20 cellular contexts compared by ENCODE assay signal in the genomic region with DNA sequence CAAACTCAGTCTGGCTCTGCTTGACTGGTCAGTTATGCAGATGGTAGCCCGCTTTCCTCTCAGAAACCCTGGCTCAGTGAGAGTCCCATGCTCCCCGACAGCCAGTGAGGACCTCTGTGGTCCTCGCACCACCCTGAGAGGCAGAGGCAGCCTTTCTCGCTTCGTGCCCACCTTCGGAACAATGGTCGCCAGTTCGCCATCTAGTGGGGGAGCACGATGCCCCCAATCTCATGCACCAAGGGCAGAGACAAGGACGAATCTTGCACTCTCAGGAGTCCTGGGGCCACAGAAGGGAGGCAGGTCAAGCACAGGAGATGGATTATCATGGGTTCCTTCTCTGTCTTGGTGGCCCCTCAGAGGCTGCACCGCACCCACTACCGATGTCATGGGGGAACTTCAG.
DNase-seq lines count a peak whose midpoint lies in the region; TF ChIP-seq lines count a peak whose summit lies in the region.
"Had no signal": no experiment of that assay in that cellular context is flagged by ENCODE, and none has a peak within 500 bp of the region (broad histone marks: within the 10 kb centered on the region; RNA-seq: fewer than 3 reads in every experiment).

No MANE protein-coding gene starts in this region.

- no peaks in the 10 kb centered on the region for H3K9me3 ChIP-seq in BE2C
- no peaks in the 10 kb centered on the region for H3K9me3 ChIP-seq in OCI-LY1 (ENCODE audit: low read length)
- no peaks in the 10 kb centered on the region for H3K9me3 ChIP-seq in endodermal cell (ENCODE audit: control insufficient read depth, low read length)
- H3K9me3 ChIP-seq: Caco-2 had no signal

- H3K36me3 ChIP-seq in BE2C (no peaks in the 10 kb centered on the region), OCI-LY1 (ENCODE audit: insufficient read depth, low read length) (no peaks in the 10 kb centered on the region), endodermal cell (ENCODE audit: control insufficient read depth, insufficient read depth, low read length) (no peaks in the 10 kb centered on the region)

- H3K36me3 Mint-ChIP-seq in endodermal cell (ENCODE audit: low read depth), result no peaks in the 10 kb centered on the region
- H3K36me3 Mint-ChIP-seq: IgD-negative memory B cell had no signal

- H3K27me3 ChIP-seq in BE2C (no peaks in the 10 kb centered on the region), OCI-LY1 (ENCODE audit: insufficient read depth, low read length) (no peaks in the 10 kb centered on the region), endodermal cell (ENCODE audit: control insufficient read depth, insufficient read depth, low read length, poor library complexity, severe bottlenecking) (peaks cover 73% of the 10 kb centered on the region)

- H3K4me1 ChIP-seq in BE2C, result no peaks in the 10 kb centered on the region
- no peaks in the 10 kb centered on the region for H3K4me1 ChIP-seq in OCI-LY1 (ENCODE audit: insufficient read depth, low read length, severe bottlenecking)
- H3K4me1 ChIP-seq in endodermal cell (ENCODE audit: control insufficient read depth, insufficient read depth, low read length), result no peaks in the 10 kb centered on the region
- H3K4me1 ChIP-seq: Caco-2 had no signal

- no peaks in the 10 kb centered on the region for H3K4me1 Mint-ChIP-seq in endodermal cell

- no peak for DNase-seq in BE2C
- DNase-seq in GM13977 (ENCODE audit: low spot score), result no peak
- DNase-seq in endodermal cell, result peak; percentile 67
- DNase-seq in NCI-H2171 (lab: John Stamatoyannopoulos, UW), result no peak
- no peak for DNase-seq in mucosa of gallbladder (ENCODE audit: low spot score)
- DNase-seq in NOMO-1 treated with DMSO at 0.1 percent for 48 hours (lab: John Stamatoyannopoulos, UW; ENCODE audit: unreplicated experiment), result no peak
- DNase-seq: Caco-2; CD4-positive, alpha-beta T cell; DMS53; HCEC 1CT; Kasumi-1; MM.1S; NCI-H1105; NCI-H2081; NCI-H2227 treated with DMSO at 0.1 percent for 48 hours; NCI-H524; SHP77 treated with DMSO at 0.1 percent for 48 hours had no signal

- H3K4me3 Mint-ChIP-seq in endodermal cell, result no peak overlapping the region
- H3K4me3 Mint-ChIP-seq: CD4-positive, alpha-beta T cell; IgD-negative memory B cell; T-helper 1 cell treated with Interleukin-12 subunit alpha and Interleukin-12 subunit beta and Interleukin-4 antibody, amounts not matched to agents 30 μg/mL and 1 μg/mL, for 36 hours had no signal

- H3K27me3 Mint-ChIP-seq in endodermal cell (ENCODE audit: insufficient read depth), result peaks cover 71% of the 10 kb centered on the region

- H3K4me2 ChIP-seq in OCI-LY1 (ENCODE audit: low read length), result no peak overlapping the region

- H3K9me2 ChIP-seq in OCI-LY1 (ENCODE audit: low read depth, low read length), result no peaks in the 10 kb centered on the region

- H2AFZ ChIP-seq in OCI-LY1 (ENCODE audit: low read length), result no peak overlapping the region

- H3K27ac ChIP-seq in OCI-LY1 (ENCODE audit: low read depth, low read length, poor library complexity, severe bottlenecking) (no peak overlapping the region), endodermal cell (ENCODE audit: low read depth, low read length) (no peak overlapping the region)

- H3K9ac ChIP-seq in OCI-LY1 (ENCODE audit: low read length), result no peak overlapping the region
- H3K9ac ChIP-seq in endodermal cell (ENCODE audit: extremely low read depth, low read length, poor library complexity, severe bottlenecking), result no peak overlapping the region

- no peaks in the 10 kb centered on the region for H3F3A ChIP-seq in OCI-LY1 (ENCODE audit: insufficient read depth, low read length)

- H3K9me3 Mint-ChIP-seq in endodermal cell, result no peaks in the 10 kb centered on the region
- H3K9me3 Mint-ChIP-seq: CD4-positive, alpha-beta T cell; IgD-negative memory B cell; T-helper 1 cell treated with Interleukin-12 subunit alpha and Interleukin-12 subunit beta and Interleukin-4 antibody, amounts not matched to agents 30 μg/mL and 1 μg/mL, for 36 hours had no signal

- H4K20me1 ChIP-seq in OCI-LY1 (ENCODE audit: insufficient read depth, low read length), result no peaks in the 10 kb centered on the region

- H3K4me3 ChIP-seq in BE2C (ENCODE audit: low read depth, low read length) (no peak overlapping the region), OCI-LY1 (ENCODE audit: low read depth, low read length, poor library complexity, severe bottlenecking) (no peak overlapping the region), endodermal cell (ENCODE audit: low read length) (no peak overlapping the region)

- peak; percentile 19; the same call in 1 of the 2 replicates for TF ChIP-seq CTCF in BE2C (IDR thresholded peaks at IDR 0.05; ENCODE audit: low read depth, low read length)
- TF ChIP-seq CTCF in GM13977 (IDR thresholded peaks at IDR 0.05; ENCODE audit: extremely low read depth, insufficient read depth, missing control alignments), result peak; percentile 17
- TF ChIP-seq CTCF in OCI-LY1 (IDR thresholded peaks at IDR 0.05; ENCODE audit: low read length), result peak; percentile 33; the same call in 1 of the 2 replicates
- TF ChIP-seq CTCF in endodermal cell (conservative IDR thresholded peaks at IDR 0.05), result peak; percentile 52

- in situ Hi-C loops in GM13977 (cut with MboI; ENCODE audit: low pct_unique_long_range_greater_than_20kb, low sequenced_read_pairs, unreplicated experiment), result no loop called here

- no peak overlapping the region for H3K27ac Mint-ChIP-seq in endodermal cell
- H3K27ac Mint-ChIP-seq: CD4-positive, alpha-beta T cell; IgD-negative memory B cell; T-helper 1 cell treated with Interleukin-12 subunit alpha and Interleukin-12 subunit beta and Interleukin-4 antibody, amounts not matched to agents 30 μg/mL and 1 μg/mL, for 36 hours had no signal

- no peaks in the 10 kb centered on the region for H3K79me2 ChIP-seq in OCI-LY1 (ENCODE audit: insufficient read depth, low read length)

- WGBS in endodermal cell (ENCODE audit: insufficient coverage in 1 of 2, insufficient read length in 1 of 2), 2 experiments, result 45 to 58% methylated on average over 10 to 12 of the region's 12 CpGs
